In genomic region chr1:39098569-39099250, GRCh38 we compare ENCODE assay signal across 8 cellular contexts.
DNase-seq lines count a peak whose midpoint lies in the region; ATAC-seq and TF ChIP-seq lines count a peak whose summit lies in the region.

No MANE protein-coding gene starts in this region.

- no peaks in the 10 kb centered on the region for H3K27me3 ChIP-seq in right lobe of liver

- no peaks in the 10 kb centered on the region for H3K9me3 Mint-ChIP-seq in CD14-positive monocyte

- H3K36me3 ChIP-seq in right lobe of liver = no peaks in the 10 kb centered on the region

- TF ChIP-seq CTCF in CD14-positive monocyte (IDR thresholded peaks at IDR 0.05) (peak; percentile 76), right lobe of liver (IDR thresholded peaks at IDR 0.05) (peak; percentile 70 to 77 (median 73))

- WGBS in right lobe of liver (ENCODE audit: insufficient coverage, low coverage, low lambda C conversion rate, missing lambda C conversion rate) = 7% methylated on average over 5 of the region's 5 CpGs

- H3K4me1 ChIP-seq in right lobe of liver = peaks cover 0 to 6% (median 0%) of the 10 kb centered on the region in 4 donors

- DNase-seq in CD14-positive monocyte (ENCODE audit: low spot score) = peak; percentile 76
- peak; percentile 84 for DNase-seq in NCI-H526 treated with DMSO at 0.1 percent for 48 hours (lab: John Stamatoyannopoulos, UW)
- peak; percentile 55 for DNase-seq in activated CD4-positive, alpha-beta T cell treated with anti-CD3 and anti-CD28 coated beads, Interleukin-2, amount 50 U/mL, for 1 hour
- DNase-seq in dedifferentiated amniotic fluid mesenchymal stem cell (ENCODE audit: extremely low spot score) = peak; percentile 88
- peak in 2 of 3 donors; percentile 29 to 54 for DNase-seq in right lobe of liver
- DNase-seq in stimulated activated CD4-positive, alpha-beta T cell treated with anti-CD3 and anti-CD28 coated beads, TNF-alpha, amount 100 ng/mL, for 48 hours (ENCODE audit: low read depth in 3 of 3) = peak in 2 of 3 donors; percentile 41 to 59

- peak; percentile 47 for ATAC-seq in HG02642 (IDR thresholded peaks at IDR 0.05; ENCODE audit: poor library complexity, unreplicated experiment)
- peak; percentile 79 to 86 (median 84) for ATAC-seq in right lobe of liver
- no peak for ATAC-seq in GM21528 (IDR thresholded peaks at IDR 0.05; ENCODE audit: low FRiP score, unreplicated experiment)

- H3K36me3 Mint-ChIP-seq in CD14-positive monocyte = no peaks in the 10 kb centered on the region

- H3K27ac Mint-ChIP-seq in CD14-positive monocyte = peak overlapping the region in 3 of 7 donors; percentile 15 to 53 (median 16)

- H3K27ac ChIP-seq in right lobe of liver = no peak overlapping the region

- H3K9me3 ChIP-seq in right lobe of liver = no peaks in the 10 kb centered on the region

- no peak overlapping the region for H3K4me3 Mint-ChIP-seq in CD14-positive monocyte

- H3K27me3 Mint-ChIP-seq in CD14-positive monocyte (ENCODE audit: low read depth in 3 of 3) = peaks cover 0 to 5% (median 0%) of the 10 kb centered on the region in 3 donors

- intact Hi-C loops in CD14-positive monocyte (cut with micrococcal nuclease) (loop anchor here in 1 of 2 donors (1.0 to 5.0 kb wide), 2 partner anchors 79 to 160 kb away; no protein-coding TSS in a partner anchor), right lobe of liver (cut with DNase I) (no loop called here)

- no peak overlapping the region for H3K4me3 ChIP-seq in right lobe of liver

- no peak for TF ChIP-seq POLR2A in right lobe of liver (IDR thresholded peaks at IDR 0.05)

- H3K4me1 Mint-ChIP-seq in CD14-positive monocyte = peaks cover 23% of the 10 kb centered on the region
